Comparison of ENCODE assay signal across 28 cellular contexts in genomic region chr11:67237574-67237973, GRCh38.
"Had no signal": no experiment of that assay in that cellular context is flagged by ENCODE, and none has a peak within 500 bp of the region (broad histone marks: within the 10 kb centered on the region; RNA-seq: fewer than 3 reads in every experiment).

No MANE protein-coding gene starts in this region.

- ATAC-seq: activated CD8-positive, alpha-beta T cell treated with anti-CD3 and anti-CD28 coated beads for 36 hours; activated naive CD8-positive, alpha-beta T cell treated with anti-CD3 and anti-CD28 coated beads, Interleukin-2, amount 50 U/mL, for 24 hours had no signal

- DNase-seq: activated B cell treated with CpG ODN at 0.5 μM for 24 hours; activated CD4-positive, alpha-beta memory T cell treated with anti-CD3 and anti-CD28 coated beads for 36 hours; activated CD4-positive, alpha-beta T cell treated with anti-CD3 and anti-CD28 coated beads for 4 hours; activated CD4-positive, alpha-beta T cell treated with anti-CD3 and anti-CD28 coated beads, Interleukin-2, amount 10 ng/mL, durations not matched to agents 24 days and 14 days; activated CD4-positive, alpha-beta T cell treated with anti-CD3 and anti-CD28 coated beads, Interleukin-2, amount 50 U/mL, for 1 hour; activated CD4-positive, alpha-beta T cell treated with anti-CD3 and anti-CD28 coated beads, Interleukin-2, amount 50 U/mL, for 4 hours; activated CD4-positive, CD25-positive, alpha-beta regulatory T cell treated with anti-CD3 and anti-CD28 coated beads, Interleukin-2, amount 50 U/mL, for 72 hours; activated CD8-positive, alpha-beta memory T cell treated with anti-CD3 and anti-CD28 coated beads, Interleukin-2, amount 50 U/mL, for 48 hours; activated CD8-positive, alpha-beta T cell treated with anti-CD3 and anti-CD28 coated beads for 36 hours; activated effector memory CD4-positive, alpha-beta T cell treated with Interleukin-2 at 50 U/mL for 16 hours; activated gamma-delta T cell; activated naive CD4-positive, alpha-beta T cell treated with anti-CD3 and anti-CD28 coated beads, Interleukin-2, amount 10 ng/mL, durations not matched to agents 7 days and 5 days; activated naive CD4-positive, alpha-beta T cell treated with Interleukin-2 at 50 U/mL for 16 hours; activated naive CD8-positive, alpha-beta T cell treated with anti-CD3 and anti-CD28 coated beads, Interleukin-2, amount 10 ng/mL, durations not matched to agents 7 days and 5 days; activated naive CD8-positive, alpha-beta T cell treated with anti-CD3 and anti-CD28 coated beads, Interleukin-2, amount 50 U/mL, for 24 hours; activated T-cell treated with anti-CD3 and anti-CD28 coated beads, Interleukin-2, amount 50 U/mL, for 24 hours; activated T-cell treated with anti-CD3 and anti-CD28 coated beads, Interleukin-2, amount 50 U/mL, for 48 hours; amygdala; anterior cingulate cortex; caudate nucleus; cerebellar nuclear complex; T-helper 1 cell; T-helper 2 cell; T-helper 9 cell; WERI-Rb-1 had no signal

- FAIRE-seq: bronchial epithelial cell, TTC549 had no signal

- H3K27me3 ChIP-seq: ascending aorta had no signal

- H3K9me3 ChIP-seq: ascending aorta had no signal

- H3K4me3 ChIP-seq: ascending aorta had no signal

- H3K27ac ChIP-seq: WERI-Rb-1 had no signal
